1 cellular context compared by ENCODE assay signal in genomic region chr1:184028854-184029623, GRCh38.
A peak's percentile ranks its signal among the peaks of the same experiment; 100 is the strongest.
TF ChIP-seq lines count a peak whose summit lies in the region.

No MANE protein-coding gene starts in this region.

TF ChIP-seq in HepG2, 621 proteins besides CTCF, POLR2A, EP300 and RAD21:
- no peak for TF ChIP-seq ZNF646 (CRISPR knock-in tag; IDR thresholded peaks at IDR 0.05)
- peak; percentile 12; the same call in 1 of the 2 replicates for TF ChIP-seq GATAD2A (CRISPR knock-in tag; IDR thresholded peaks at IDR 0.05)
- peak; percentile 68 for TF ChIP-seq HNF4A (CRISPR knock-in tag; IDR thresholded peaks at IDR 0.05)
- TF ChIP-seq ZNF709 (CRISPR knock-in tag; IDR thresholded peaks at IDR 0.05): no peak
- TF ChIP-seq FOXA3 (CRISPR knock-in tag; IDR thresholded peaks at IDR 0.05): peak; percentile 44
- TF ChIP-seq ZBTB26 (CRISPR knock-in tag; IDR thresholded peaks at IDR 0.05; ENCODE audit: borderline replicate concordance): no peak
- peak; percentile 35; the same call in 1 of the 2 replicates for TF ChIP-seq ARID5B (CRISPR knock-in tag; IDR thresholded peaks at IDR 0.05)
- TF ChIP-seq LCORL (IDR thresholded peaks at IDR 0.05): 0 out of 2 replicates have a peak, but pooled peaks have one; percentile 41
- TF ChIP-seq LCORL (CRISPR knock-in tag; IDR thresholded peaks at IDR 0.05): no peak
- no peak for TF ChIP-seq FOXA1 (IDR thresholded peaks at IDR 0.05)
- TF ChIP-seq FOXA1 (CRISPR knock-in tag; IDR thresholded peaks at IDR 0.05): peak; percentile 78
- TF ChIP-seq SP4 (CRISPR knock-in tag; IDR thresholded peaks at IDR 0.05): no peak
- no peak for TF ChIP-seq ZNF800 (CRISPR knock-in tag; IDR thresholded peaks at IDR 0.05)
- TF ChIP-seq ZNF644 (CRISPR knock-in tag; IDR thresholded peaks at IDR 0.05; ENCODE audit: low read depth): 0 out of 2 replicates have a peak, but pooled peaks have one; percentile 14
